Comparison of ENCODE assay signal across 9 cellular contexts in the genomic region with DNA sequence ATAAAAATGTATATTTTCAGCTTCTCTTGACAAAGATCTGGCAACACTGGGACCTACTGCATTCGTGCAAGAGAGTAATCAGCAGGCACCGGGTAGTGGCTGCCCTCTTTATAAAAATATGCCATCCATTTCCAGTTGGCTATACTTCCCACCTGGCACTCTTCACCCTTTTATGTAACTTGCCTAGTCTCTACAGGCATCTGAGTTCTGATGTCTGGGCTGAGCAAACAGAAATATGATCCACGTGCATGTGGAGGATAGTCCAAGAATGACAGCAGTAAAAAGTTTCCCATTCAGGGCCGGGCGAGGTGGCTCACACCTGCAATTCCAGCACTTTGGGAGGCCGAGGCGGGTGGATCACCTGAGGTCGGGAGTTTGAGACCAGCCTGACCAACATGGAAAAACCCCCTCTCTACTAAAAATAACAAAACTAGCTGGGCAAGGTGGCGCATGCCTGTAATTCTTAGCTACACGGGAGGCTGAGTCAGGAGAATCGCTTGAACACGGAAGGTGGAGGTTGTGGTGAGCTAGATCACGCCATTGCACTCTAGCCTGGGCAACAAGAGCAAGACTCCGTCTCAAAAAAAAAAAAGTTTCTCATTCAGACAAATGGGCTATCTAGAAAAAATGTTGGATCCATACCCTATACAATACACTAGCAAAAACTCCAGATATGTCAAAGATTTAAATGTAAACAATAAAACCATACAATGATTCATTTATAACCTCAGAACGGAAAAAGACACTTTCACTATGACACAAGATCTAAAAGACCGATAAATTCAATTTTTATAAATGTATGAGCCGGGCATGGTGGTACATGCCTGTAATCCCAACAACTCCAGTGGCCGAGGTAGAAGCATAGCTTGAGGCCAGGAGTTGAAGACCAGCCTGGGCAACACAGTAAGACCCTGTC. TPM values are rescaled to one million over a fixed set of nuclear protein-coding genes. Genes with fewer than 3 reads are reported as not detected.
DNase-seq lines count a peak whose midpoint lies in the region; ATAC-seq and TF ChIP-seq lines count a peak whose summit lies in the region.
"Had no signal": no experiment of that assay in that cellular context is flagged by ENCODE, and none has a peak within 500 bp of the region (broad histone marks: within the 10 kb centered on the region; RNA-seq: fewer than 3 reads in every experiment).

No MANE protein-coding gene starts in this region.

- no peaks in the 10 kb centered on the region for H3K9me3 Mint-ChIP-seq in activated naive CD8-positive, alpha-beta T cell (ENCODE audit: low read depth)
- H3K9me3 Mint-ChIP-seq in CD14-positive monocyte, result peaks cover 0 to 9% (median 6%) of the 10 kb centered on the region in 7 donors

- ATAC-seq in GM21528 (IDR thresholded peaks at IDR 0.05; ENCODE audit: low FRiP score, unreplicated experiment) (no peak), GM19023 (IDR thresholded peaks at IDR 0.05; ENCODE audit: unreplicated experiment) (no peak)

- DNase-seq in activated T-cell treated with anti-CD3 and anti-CD28 coated beads for 48 hours (ENCODE audit: low read depth) (peak; percentile 20), NCI-H2171 treated with DMSO at 0.1 percent for 48 hours (lab: John Stamatoyannopoulos, UW) (peak; percentile 85), CD14-positive monocyte (ENCODE audit: low spot score) (no peak)
- no peak for DNase-seq in activated T-cell treated with anti-CD3 and anti-CD28 coated beads, Interleukin-2, amount 50 U/mL, for 1 hour
- DNase-seq in stimulated activated CD4-positive, alpha-beta T cell treated with anti-CD3 and anti-CD28 coated beads, Interleukin-1b, Interleukin-23, amount 100 ng/mL, for 48 hours, result peak; percentile 25
- DNase-seq: dermis blood vessel endothelial cell had no signal

- TF ChIP-seq CTCF in CD14-positive monocyte (IDR thresholded peaks at IDR 0.05), result no peak

- H3K4me3 Mint-ChIP-seq in activated naive CD8-positive, alpha-beta T cell, result no peak overlapping the region
- H3K4me3 Mint-ChIP-seq in CD14-positive monocyte, result no peak overlapping the region

- intact Hi-C loops in CD14-positive monocyte (cut with micrococcal nuclease), result loop anchor here in 1 of 2 donors (10.0 kb wide), 2 partner anchors 81 to 301 kb away; a partner anchor contains a TSS

- peaks cover 2% of the 10 kb centered on the region for H3K36me3 Mint-ChIP-seq in activated naive CD8-positive, alpha-beta T cell
- peaks cover 3 to 6% of the 10 kb centered on the region in 2 donors for H3K36me3 Mint-ChIP-seq in CD14-positive monocyte

- H3K27me3 Mint-ChIP-seq in activated naive CD8-positive, alpha-beta T cell, result no peaks in the 10 kb centered on the region
- H3K27me3 Mint-ChIP-seq in CD14-positive monocyte (ENCODE audit: low read depth in 3 of 3), result peaks cover 0 to 2% (median 0%) of the 10 kb centered on the region in 3 donors

- H3K27ac Mint-ChIP-seq in activated naive CD8-positive, alpha-beta T cell, result peak overlapping the region; percentile 41
- no peak overlapping the region for H3K27ac Mint-ChIP-seq in CD14-positive monocyte

- H3K4me1 Mint-ChIP-seq in activated naive CD8-positive, alpha-beta T cell (ENCODE audit: low read depth), result peaks cover 37% of the 10 kb centered on the region
- H3K4me1 Mint-ChIP-seq in CD14-positive monocyte, result peaks cover 36% of the 10 kb centered on the region

RNA-seq across cellular contexts. Expression of a gene that starts 2.2 kb away (rescaled TPM):
- polyA plus RNA-seq in CD14-positive monocyte, result 10 to 100 TPM in 1 of 2 donors, 1 to 10 TPM in 1; 9.3 to 12.0 TPM

Comparison
In these comparisons a context has a peak if more than half of its experiments do, and no peak if none do; other contexts are left out.
1. DNase-seq: peak in activated T-cell treated with anti-CD3 and anti-CD28 coated beads for 48 hours (single experiment), NCI-H2171 treated with DMSO at 0.1 percent for 48 hours (single experiment) and stimulated activated CD4-positive, alpha-beta T cell treated with anti-CD3 and anti-CD28 coated beads, Interleukin-1b, Interleukin-23, amount 100 ng/mL, for 48 hours (single experiment); none in activated T-cell treated with anti-CD3 and anti-CD28 coated beads, Interleukin-2, amount 50 U/mL, for 1 hour (single experiment) and CD14-positive monocyte (single experiment).